Comparison of ENCODE assay signal across 26 cellular contexts in the genomic region with DNA sequence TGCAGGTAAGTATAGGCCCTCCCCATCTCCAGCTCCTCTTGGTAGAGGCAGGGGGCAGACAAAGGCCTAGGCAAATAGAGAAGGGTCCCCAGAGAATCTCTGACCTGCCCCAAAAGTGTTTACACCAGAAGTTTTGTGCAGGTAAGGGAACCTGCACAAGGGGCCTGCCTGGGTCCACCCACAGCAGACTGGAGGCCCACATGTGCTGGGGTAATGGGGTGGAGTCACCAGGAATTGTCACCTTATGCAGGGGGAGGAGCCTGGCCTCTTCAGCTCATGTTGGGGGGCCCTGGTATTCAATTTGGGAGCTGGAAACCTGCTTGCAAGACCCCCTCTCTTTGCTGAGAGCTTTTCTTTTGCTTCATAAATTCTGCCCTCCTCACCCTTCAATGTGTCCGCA.
"Had no signal": no experiment of that assay in that cellular context is flagged by ENCODE, and none has a peak within 500 bp of the region (broad histone marks: within the 10 kb centered on the region; RNA-seq: fewer than 3 reads in every experiment).

No MANE protein-coding gene starts in this region.

- H3K4me3 ChIP-seq: ascending aorta, body of pancreas, MG63, Peyer's patch had no signal

- H3K4me3 Mint-ChIP-seq: activated B cell treated with CpG ODN at 0.5 μM for 24 hours; activated CD4-positive, alpha-beta T cell treated with anti-CD3 and anti-CD28 coated beads, Interleukin-2, amount 10 ng/mL, durations not matched to agents 24 days and 14 days; activated naive CD8-positive, alpha-beta T cell treated with anti-CD3 and anti-CD28 coated beads, Interleukin-2, amount 50 U/mL, for 24 hours; activated T-cell treated with anti-CD3 and anti-CD28 coated beads, Interleukin-2, amount 50 U/mL, for 4 hours; T-cell had no signal

- H3K4me1 ChIP-seq: body of pancreas had no signal

- H3K4me1 Mint-ChIP-seq: activated B cell treated with CpG ODN at 0.5 μM for 24 hours; activated CD4-positive, alpha-beta T cell treated with anti-CD3 and anti-CD28 coated beads, Interleukin-2, amount 10 ng/mL, durations not matched to agents 24 days and 14 days; activated naive CD8-positive, alpha-beta T cell treated with anti-CD3 and anti-CD28 coated beads, Interleukin-2, amount 50 U/mL, for 24 hours; T-cell had no signal

- DNase-seq: activated B cell treated with CpG ODN at 0.5 μM for 24 hours; activated CD4-positive, alpha-beta T cell treated with anti-CD3 and anti-CD28 coated beads for 1 hour; activated CD4-positive, alpha-beta T cell treated with anti-CD3 and anti-CD28 coated beads, Interleukin-2, amount 50 U/mL, for 48 hours; activated CD8-positive, alpha-beta memory T cell treated with anti-CD3 and anti-CD28 coated beads for 24 hours; activated effector memory CD4-positive, alpha-beta T cell treated with anti-CD3 and anti-CD28 coated beads, Interleukin-2, amount 50 U/mL, for 16 hours; activated naive CD4-positive, alpha-beta T cell treated with Interleukin-2 at 50 U/mL for 16 hours; activated naive CD8-positive, alpha-beta T cell treated with anti-CD3 and anti-CD28 coated beads, Interleukin-2, amount 50 U/mL, for 24 hours; activated T-cell treated with anti-CD3 and anti-CD28 coated beads, Interleukin-2, amount 50 U/mL, for 4 hours; amniotic stem cell; body of pancreas; MG63; MV-4-11; NCI-H1092 treated with DMSO at 0.1 percent for 48 hours; NCI-H1417 treated with DMSO at 0.1 percent for 48 hours; NCI-H1694; NCI-H2029 treated with DMSO at 0.1 percent for 48 hours; NCI-H446; SHP77; T-cell; T-helper 2 cell; T1000 had no signal

- H3K27ac Mint-ChIP-seq: activated B cell treated with CpG ODN at 0.5 μM for 24 hours; activated CD4-positive, alpha-beta T cell treated with anti-CD3 and anti-CD28 coated beads, Interleukin-2, amount 10 ng/mL, durations not matched to agents 24 days and 14 days; activated naive CD8-positive, alpha-beta T cell treated with anti-CD3 and anti-CD28 coated beads, Interleukin-2, amount 50 U/mL, for 24 hours; T-cell had no signal

- ATAC-seq: activated naive CD4-positive, alpha-beta T cell treated with anti-CD3 and anti-CD28 coated beads, Interleukin-2, amount 50 U/mL, for 72 hours; activated naive CD8-positive, alpha-beta T cell treated with anti-CD3 and anti-CD28 coated beads, Interleukin-2, amount 50 U/mL, for 24 hours; activated T-cell treated with anti-CD3 and anti-CD28 coated beads, Interleukin-2, amount 50 U/mL, for 4 hours; body of pancreas; T-cell had no signal

- H3K27me3 ChIP-seq: ascending aorta, body of pancreas, MG63, Peyer's patch had no signal

- H3K36me3 Mint-ChIP-seq: T-cell had no signal

- H3K36me3 ChIP-seq: ascending aorta, MG63, Peyer's patch had no signal

- H3K27me3 Mint-ChIP-seq: activated naive CD8-positive, alpha-beta T cell treated with anti-CD3 and anti-CD28 coated beads, Interleukin-2, amount 50 U/mL, for 24 hours had no signal

- H3K9me3 ChIP-seq: body of pancreas, Peyer's patch had no signal

- H3K27ac ChIP-seq: body of pancreas, Peyer's patch, RWPE1 had no signal
